11 cellular contexts compared by ENCODE assay signal in the genomic region with DNA sequence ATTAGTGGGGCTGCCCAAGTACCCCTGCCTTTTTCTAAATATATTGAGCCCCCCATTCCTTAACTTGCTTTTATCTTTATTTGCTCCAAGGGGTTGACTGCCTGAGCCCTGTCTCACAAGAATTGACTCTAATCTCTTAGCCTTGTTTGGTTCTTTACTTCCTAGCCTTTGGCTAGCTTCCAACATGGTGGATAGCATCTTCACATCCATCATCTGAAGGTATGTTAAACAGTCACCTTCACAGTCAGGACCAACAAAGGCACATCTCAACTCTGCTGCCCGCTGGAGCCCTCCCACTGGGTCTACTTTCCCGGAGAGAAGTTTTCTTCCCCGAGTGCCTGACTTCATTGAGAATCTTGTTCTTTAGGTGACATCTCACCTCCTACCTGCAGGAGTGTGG.
"Had no signal": no experiment of that assay in that cellular context is flagged by ENCODE, and none has a peak within 500 bp of the region (broad histone marks: within the 10 kb centered on the region; RNA-seq: fewer than 3 reads in every experiment).

No MANE protein-coding gene starts in this region.

- H3K9ac ChIP-seq: GM23248 had no signal

- ATAC-seq: GM23338, HCT116 had no signal

- FAIRE-seq: H1, H54 had no signal

- H3K27ac Mint-ChIP-seq: GM23338, H9, HFFc6 had no signal

- DNase-seq: GM23248, GOT3, H7, H9, HCEC 1CT, HFFc6 had no signal

- H3K4me1 ChIP-seq: HAP-1 had no signal

- H3K27ac ChIP-seq: GM23248 had no signal

- H3K4me2 ChIP-seq: GM23338 had no signal

- H3K4me3 ChIP-seq: GM23248, GM23338, HAP-1 had no signal

- H3K36me3 ChIP-seq: HAP-1 had no signal

- H3K9me3 Mint-ChIP-seq: GM23338, H9 had no signal

- H3K4me3 Mint-ChIP-seq: GM23338, H9, HFFc6 had no signal

- H2AFZ ChIP-seq: GM23248, GM23338 had no signal

- H3K9me3 ChIP-seq: HAP-1 had no signal
